Comparison of ENCODE assay signal across 7 cellular contexts in genomic region chr1:27862671-27863551, GRCh38. TPM values are rescaled to one million over a fixed set of nuclear protein-coding genes. Genes with fewer than 3 reads are reported as not detected.
A peak's percentile ranks its signal among the peaks of the same experiment; 100 is the strongest.
DNase-seq lines count a peak whose midpoint lies in the region; ATAC-seq lines count a peak whose summit lies in the region.

No MANE protein-coding gene starts in this region.

- H3K27ac ChIP-seq in cingulate gyrus (ENCODE audit: low read depth, low read length) = peak overlapping the region; percentile 60

- DNase-seq in NOMO-1 treated with dmso at 0.1 percent for 144 hours (lab: John Stamatoyannopoulos, UW; ENCODE audit: unreplicated experiment) = peak; percentile 82
- peak; percentile 68 to 96 for DNase-seq in lung microvascular endothelial cell (ENCODE audit: low read depth in 2 of 2)
- DNase-seq in cerebellar nuclear complex (lab: John Stamatoyannopoulos, UW) = no peak

- peak; percentile 62 for ATAC-seq in GM19395 (IDR thresholded peaks at IDR 0.05; ENCODE audit: unreplicated experiment)
- ATAC-seq in GM21528 (IDR thresholded peaks at IDR 0.05; ENCODE audit: low FRiP score, unreplicated experiment) = no peak
- ATAC-seq in HG03097 (IDR thresholded peaks at IDR 0.05; ENCODE audit: low FRiP score, unreplicated experiment) = no peak

RNA-seq across cellular contexts. Expression of gene THEMIS2, which starts 9.4 kb away (rescaled TPM):
- 34.7 and 35.9 TPM in 2 replicates for total RNA-seq in lung microvascular endothelial cell

RNA-seq across cellular contexts. Expression of gene PPP1R8, which starts 32.3 kb away (rescaled TPM):
- total RNA-seq in lung microvascular endothelial cell = 47.7 and 56.5 TPM in 2 replicates

RNA-seq across cellular contexts. Expression of gene RPA2, which starts 51.5 kb away (rescaled TPM):
- total RNA-seq in lung microvascular endothelial cell = 41.1 and 47.5 TPM in 2 replicates

Comparison
In these comparisons a context has a peak if more than half of its experiments do, and no peak if none do; other contexts are left out.
1. DNase-seq: peak in NOMO-1 treated with dmso at 0.1 percent for 144 hours (single experiment) and lung microvascular endothelial cell (2 of 2); none in cerebellar nuclear complex (0 of 2).